Comparison of ENCODE assay signal across 7 cellular contexts in genomic region chr1:121362234-121362883, GRCh38.
DNase-seq lines count a peak whose midpoint lies in the region; ATAC-seq and TF ChIP-seq lines count a peak whose summit lies in the region.
"Not testable (repeated sequence)": the region's sequence is repeated elsewhere in the genome, so short reads cannot be mapped to it uniquely, and the experiment has no call there.

No MANE protein-coding gene starts in this region.

- peak overlapping the region; percentile 57 for H3K4me3 Mint-ChIP-seq in activated CD4-positive, alpha-beta T cell treated with anti-CD3 and anti-CD28 coated beads, Interleukin-2, amount 10 ng/mL, durations not matched to agents 24 days and 14 days
- H3K4me3 Mint-ChIP-seq in activated naive CD8-positive, alpha-beta T cell treated with anti-CD3 and anti-CD28 coated beads for 36 hours, result not testable (repeated sequence)

- intact Hi-C loops in activated CD4-positive, alpha-beta T cell treated with anti-CD3 and anti-CD28 coated beads, Interleukin-2, amount 10 ng/mL, durations not matched to agents 24 days and 14 days (cut with micrococcal nuclease), result not testable (repeated sequence)

- H3K4me3 ChIP-seq in MG63, gastroesophageal sphincter, lung: not testable (repeated sequence)

- H3K27ac Mint-ChIP-seq in activated CD4-positive, alpha-beta T cell treated with anti-CD3 and anti-CD28 coated beads, Interleukin-2, amount 10 ng/mL, durations not matched to agents 24 days and 14 days, result peak overlapping the region; percentile 85
- peak overlapping the region; percentile 70 for H3K27ac Mint-ChIP-seq in activated naive CD8-positive, alpha-beta T cell treated with anti-CD3 and anti-CD28 coated beads for 36 hours

- not testable (repeated sequence) for H3K4me1 Mint-ChIP-seq in activated CD4-positive, alpha-beta T cell treated with anti-CD3 and anti-CD28 coated beads, Interleukin-2, amount 10 ng/mL, durations not matched to agents 24 days and 14 days; activated naive CD8-positive, alpha-beta T cell treated with anti-CD3 and anti-CD28 coated beads for 36 hours

- not testable (repeated sequence) for TF ChIP-seq CTCF in gastroesophageal sphincter (IDR thresholded peaks at IDR 0.05); lung (IDR thresholded peaks at IDR 0.05; ENCODE audit: control extremely low read depth, extremely low read depth)

- not testable (repeated sequence) for H3K36me3 ChIP-seq in MG63; gastroesophageal sphincter; lung (ENCODE audit: control insufficient read depth in 2 of 2, insufficient read depth in 2 of 2, low read length in 2 of 2)

- H3K4me1 ChIP-seq in gastroesophageal sphincter; lung (ENCODE audit: control insufficient read depth in 2 of 2, insufficient read depth in 2 of 2, low read length in 2 of 2): not testable (repeated sequence)

- not testable (repeated sequence) for H3K27ac ChIP-seq in gastroesophageal sphincter; lung (ENCODE audit: low read depth in 1 of 2, low read length in 1 of 2)

- peak; percentile 57 for DNase-seq in MG63
- DNase-seq in SKM-1 (lab: John Stamatoyannopoulos, UW; ENCODE audit: unreplicated experiment), result peak; percentile 1
- peak; percentile 63 for DNase-seq in activated CD4-positive, alpha-beta T cell treated with anti-CD3 and anti-CD28 coated beads, Interleukin-2, amount 10 ng/mL, durations not matched to agents 24 days and 14 days
- peak; percentile 5 for DNase-seq in activated naive CD8-positive, alpha-beta T cell treated with anti-CD3 and anti-CD28 coated beads for 36 hours
- peak; percentile 28 for DNase-seq in lung (ENCODE audit: low spot score)
- DNase-seq in stimulated activated CD4-positive, alpha-beta T cell treated with anti-CD3 and anti-CD28 coated beads, Interleukin-15, amount 100 ng/mL, for 24 hours, result peak; percentile 15

- ATAC-seq in gastroesophageal sphincter (peak; percentile 74), lung (ENCODE audit: insufficient read depth, low FRiP score) (peak; percentile 59)

- H3K27me3 ChIP-seq in MG63; gastroesophageal sphincter; lung (ENCODE audit: control insufficient read depth, insufficient read depth): not testable (repeated sequence)

- H3K9me3 ChIP-seq in MG63; gastroesophageal sphincter; lung (ENCODE audit: control insufficient read depth in 2 of 2, insufficient read depth in 1 of 2, low read length in 1 of 2): not testable (repeated sequence)

- H3K36me3 Mint-ChIP-seq in activated CD4-positive, alpha-beta T cell treated with anti-CD3 and anti-CD28 coated beads, Interleukin-2, amount 10 ng/mL, durations not matched to agents 24 days and 14 days (ENCODE audit: low read depth); activated naive CD8-positive, alpha-beta T cell treated with anti-CD3 and anti-CD28 coated beads for 36 hours: not testable (repeated sequence)

- not testable (repeated sequence) for H3K27me3 Mint-ChIP-seq in activated CD4-positive, alpha-beta T cell treated with anti-CD3 and anti-CD28 coated beads, Interleukin-2, amount 10 ng/mL, durations not matched to agents 24 days and 14 days; activated naive CD8-positive, alpha-beta T cell treated with anti-CD3 and anti-CD28 coated beads for 36 hours

- WGBS in gastroesophageal sphincter (ENCODE audit: low coverage in 1 of 2), 2 donors, result no CpG with 5 or more reads among the region's 4 CpGs
- WGBS in lung, 2 donors, result 13 to 24% methylated on average over 3 of the region's 4 CpGs

- not testable (repeated sequence) for H3K9me3 Mint-ChIP-seq in activated CD4-positive, alpha-beta T cell treated with anti-CD3 and anti-CD28 coated beads, Interleukin-2, amount 10 ng/mL, durations not matched to agents 24 days and 14 days; activated naive CD8-positive, alpha-beta T cell treated with anti-CD3 and anti-CD28 coated beads for 36 hours

- TF ChIP-seq EP300 in gastroesophageal sphincter (IDR thresholded peaks at IDR 0.05), result not testable (repeated sequence)

- not testable (repeated sequence) for TF ChIP-seq POLR2A in gastroesophageal sphincter (IDR thresholded peaks at IDR 0.05)

Comparison
In these comparisons a context has a peak if more than half of its experiments do, and no peak if none do; other contexts are left out.
1. DNase-seq: peak in every context shown above with its lines; median percentile 63 in activated CD4-positive, alpha-beta T cell treated with anti-CD3 and anti-CD28 coated beads, Interleukin-2, amount 10 ng/mL, durations not matched to agents 24 days and 14 days; 57 in MG63; 28 in lung; 15 in stimulated activated CD4-positive, alpha-beta T cell treated with anti-CD3 and anti-CD28 coated beads, Interleukin-15, amount 100 ng/mL, for 24 hours; 5 in activated naive CD8-positive, alpha-beta T cell treated with anti-CD3 and anti-CD28 coated beads for 36 hours; 1 in SKM-1.